In genomic region chr2:94776036-94776435, GRCh38 we compare ENCODE assay signal across 37 cellular contexts.
"Had no signal": no experiment of that assay in that cellular context is flagged by ENCODE, and none has a peak within 500 bp of the region (broad histone marks: within the 10 kb centered on the region; RNA-seq: fewer than 3 reads in every experiment).

No MANE protein-coding gene starts in this region.

- H3K4me1 ChIP-seq: adrenal gland, body of pancreas, breast epithelium had no signal

- DNase-seq: activated B cell treated with CpG ODN at 0.5 μM for 24 hours; activated CD4-positive, alpha-beta memory T cell treated with anti-CD3 and anti-CD28 coated beads for 36 hours; activated CD4-positive, alpha-beta T cell treated with anti-CD3 and anti-CD28 coated beads for 4 hours; activated CD4-positive, alpha-beta T cell treated with anti-CD3 and anti-CD28 coated beads, Interleukin-2, amount 10 ng/mL, durations not matched to agents 24 days and 14 days; activated CD4-positive, alpha-beta T cell treated with anti-CD3 and anti-CD28 coated beads, Interleukin-2, amount 50 U/mL, for 1 hour; activated CD4-positive, alpha-beta T cell treated with anti-CD3 and anti-CD28 coated beads, Interleukin-2, amount 50 U/mL, for 4 hours; activated CD4-positive, CD25-positive, alpha-beta regulatory T cell treated with anti-CD3 and anti-CD28 coated beads, Interleukin-2, amount 50 U/mL, for 72 hours; activated CD8-positive, alpha-beta memory T cell treated with anti-CD3 and anti-CD28 coated beads, Interleukin-2, amount 50 U/mL, for 4 hours; activated CD8-positive, alpha-beta T cell treated with anti-CD3 and anti-CD28 coated beads for 36 hours; activated effector memory CD4-positive, alpha-beta T cell treated with anti-CD3 and anti-CD28 coated beads, Interleukin-2, amount 50 U/mL, for 16 hours; activated gamma-delta T cell treated with Interleukin-2 at 50 U/mL for 16 hours; activated naive CD4-positive, alpha-beta T cell; activated naive CD4-positive, alpha-beta T cell treated with anti-CD3 and anti-CD28 coated beads for 36 hours; activated naive CD4-positive, alpha-beta T cell treated with anti-CD3 and anti-CD28 coated beads, Interleukin-2, amount 50 U/mL, for 16 hours; activated naive CD8-positive, alpha-beta T cell treated with anti-CD3 and anti-CD28 coated beads for 36 hours; activated T-cell treated with anti-CD3 and anti-CD28 coated beads for 4 hours; activated T-cell treated with anti-CD3 and anti-CD28 coated beads, Interleukin-2, amount 50 U/mL, for 1 hour; activated T-cell treated with anti-CD3 and anti-CD28 coated beads, Interleukin-2, amount 50 U/mL, for 4 hours; activated T-cell treated with anti-CD3 and anti-CD28 coated beads, Interleukin-2, amount 50 U/mL, for 72 hours; adrenal gland; amniotic stem cell; aorta; body of pancreas; brain microvascular endothelial cell; caudate nucleus; cerebellar nuclear complex; T-helper 1 cell; T-helper 2 cell; T-helper 9 cell had no signal

- H3K9me3 Mint-ChIP-seq: activated B cell treated with CpG ODN at 0.5 μM for 24 hours; activated CD4-positive, alpha-beta memory T cell treated with anti-CD3 and anti-CD28 coated beads for 36 hours; activated CD4-positive, alpha-beta T cell treated with anti-CD3 and anti-CD28 coated beads, Interleukin-2, amount 10 ng/mL, durations not matched to agents 24 days and 14 days; activated CD8-positive, alpha-beta T cell treated with anti-CD3 and anti-CD28 coated beads for 36 hours; activated naive CD4-positive, alpha-beta T cell treated with anti-CD3 and anti-CD28 coated beads for 36 hours; activated naive CD4-positive, alpha-beta T cell treated with anti-CD3 and anti-CD28 coated beads, Interleukin-2, amount 50 U/mL, for 72 hours; activated naive CD8-positive, alpha-beta T cell treated with anti-CD3 and anti-CD28 coated beads for 36 hours; activated T-cell treated with anti-CD3 and anti-CD28 coated beads, Interleukin-2, amount 50 U/mL, for 4 hours; activated T-cell treated with anti-CD3 and anti-CD28 coated beads, Interleukin-2, amount 50 U/mL, for 72 hours; activated T-helper 1 cell treated with anti-CD3 and anti-CD28 coated beads, Interleukin-12 subunit alpha, Interleukin-12 subunit beta, Interleukin-2, Interleukin-4 antibody, amounts not matched to agents 30 ng/mL and 10 ng/mL and 1 ng/mL, durations not matched to agents 14 hours and 24 hours and 36 hours; T-helper 1 cell treated with Interleukin-12 subunit alpha and Interleukin-12 subunit beta and Interleukin-4 antibody, amounts not matched to agents 30 μg/mL and 1 μg/mL, for 36 hours; T-helper 2 cell treated with Interferon-gamma antibody and Interleukin-4, amounts not matched to agents 5 μg/mL and 100 μg/mL, for 36 hours had no signal

- H3K36me3 ChIP-seq: adrenal gland, brain microvascular endothelial cell, breast epithelium had no signal

- H3K36me3 Mint-ChIP-seq: activated CD4-positive, alpha-beta memory T cell treated with anti-CD3 and anti-CD28 coated beads for 36 hours; activated naive CD4-positive, alpha-beta T cell treated with anti-CD3 and anti-CD28 coated beads, Interleukin-2, amount 50 U/mL, for 72 hours; activated naive CD8-positive, alpha-beta T cell treated with anti-CD3 and anti-CD28 coated beads for 36 hours had no signal

- H3K4me3 Mint-ChIP-seq: activated B cell treated with CpG ODN at 0.5 μM for 24 hours; activated CD4-positive, alpha-beta memory T cell treated with anti-CD3 and anti-CD28 coated beads for 36 hours; activated CD4-positive, alpha-beta T cell treated with anti-CD3 and anti-CD28 coated beads, Interleukin-2, amount 10 ng/mL, durations not matched to agents 24 days and 14 days; activated CD8-positive, alpha-beta T cell treated with anti-CD3 and anti-CD28 coated beads for 36 hours; activated naive CD4-positive, alpha-beta T cell treated with anti-CD3 and anti-CD28 coated beads for 36 hours; activated naive CD8-positive, alpha-beta T cell treated with anti-CD3 and anti-CD28 coated beads for 36 hours; activated T-cell treated with anti-CD3 and anti-CD28 coated beads, Interleukin-2, amount 50 U/mL, for 4 hours; activated T-cell treated with anti-CD3 and anti-CD28 coated beads, Interleukin-2, amount 50 U/mL, for 72 hours; activated T-helper 1 cell treated with anti-CD3 and anti-CD28 coated beads, Interleukin-12 subunit alpha, Interleukin-12 subunit beta, Interleukin-2, Interleukin-4 antibody, amounts not matched to agents 30 ng/mL and 10 ng/mL and 1 ng/mL, durations not matched to agents 14 hours and 24 hours and 36 hours; activated T-helper 17 cell treated with anti-CD3 and anti-CD28 coated beads, Interleukin-2, amount 50 U/mL, for 72 hours; central memory CD8-positive, alpha-beta T cell; T-helper 1 cell treated with Interleukin-12 subunit alpha and Interleukin-12 subunit beta and Interleukin-4 antibody, amounts not matched to agents 30 μg/mL and 1 μg/mL, for 36 hours; T-helper 2 cell treated with Interferon-gamma antibody and Interleukin-4, amounts not matched to agents 5 μg/mL and 100 μg/mL, for 36 hours had no signal

- H3K4me3 ChIP-seq: adrenal gland, body of pancreas, breast epithelium had no signal

- H3K9me3 ChIP-seq: adrenal gland, body of pancreas, breast epithelium had no signal

- ATAC-seq: activated CD8-positive, alpha-beta T cell treated with anti-CD3 and anti-CD28 coated beads for 36 hours; activated naive CD4-positive, alpha-beta T cell treated with anti-CD3 and anti-CD28 coated beads, Interleukin-2, amount 50 U/mL, for 72 hours; activated T-cell treated with anti-CD3 and anti-CD28 coated beads, Interleukin-2, amount 50 U/mL, for 4 hours; activated T-cell treated with anti-CD3 and anti-CD28 coated beads, Interleukin-2, amount 50 U/mL, for 72 hours; activated T-helper 17 cell treated with anti-CD3 and anti-CD28 coated beads, Interleukin-2, amount 50 U/mL, for 72 hours; body of pancreas had no signal

- H3K27ac ChIP-seq: adrenal gland, body of pancreas, brain microvascular endothelial cell, breast epithelium, VCaP had no signal

- H3K27me3 ChIP-seq: adrenal gland, body of pancreas, brain microvascular endothelial cell, breast epithelium had no signal

- H3K27ac Mint-ChIP-seq: activated B cell treated with CpG ODN at 0.5 μM for 24 hours; activated CD4-positive, alpha-beta memory T cell treated with anti-CD3 and anti-CD28 coated beads for 36 hours; activated CD4-positive, alpha-beta T cell treated with anti-CD3 and anti-CD28 coated beads, Interleukin-2, amount 10 ng/mL, durations not matched to agents 24 days and 14 days; activated CD8-positive, alpha-beta T cell treated with anti-CD3 and anti-CD28 coated beads for 36 hours; activated naive CD4-positive, alpha-beta T cell treated with anti-CD3 and anti-CD28 coated beads for 36 hours; activated naive CD4-positive, alpha-beta T cell treated with anti-CD3 and anti-CD28 coated beads, Interleukin-2, amount 50 U/mL, for 72 hours; activated naive CD8-positive, alpha-beta T cell treated with anti-CD3 and anti-CD28 coated beads for 36 hours; activated T-cell treated with anti-CD3 and anti-CD28 coated beads, Interleukin-2, amount 50 U/mL, for 72 hours; activated T-helper 1 cell treated with anti-CD3 and anti-CD28 coated beads, Interleukin-12 subunit alpha, Interleukin-12 subunit beta, Interleukin-2, Interleukin-4 antibody, amounts not matched to agents 30 ng/mL and 10 ng/mL and 1 ng/mL, durations not matched to agents 14 hours and 24 hours and 36 hours; activated T-helper 17 cell treated with anti-CD3 and anti-CD28 coated beads, Interleukin-2, amount 50 U/mL, for 72 hours; T-helper 1 cell treated with Interleukin-12 subunit alpha and Interleukin-12 subunit beta and Interleukin-4 antibody, amounts not matched to agents 30 μg/mL and 1 μg/mL, for 36 hours; T-helper 2 cell treated with Interferon-gamma antibody and Interleukin-4, amounts not matched to agents 5 μg/mL and 100 μg/mL, for 36 hours had no signal

- H3K27me3 Mint-ChIP-seq: activated B cell treated with CpG ODN at 0.5 μM for 24 hours; activated CD4-positive, alpha-beta memory T cell treated with anti-CD3 and anti-CD28 coated beads for 36 hours had no signal

- H3K4me1 Mint-ChIP-seq: activated B cell treated with CpG ODN at 0.5 μM for 24 hours; activated CD4-positive, alpha-beta T cell treated with anti-CD3 and anti-CD28 coated beads, Interleukin-2, amount 10 ng/mL, durations not matched to agents 24 days and 14 days; activated naive CD8-positive, alpha-beta T cell treated with anti-CD3 and anti-CD28 coated beads for 36 hours; activated T-helper 17 cell treated with anti-CD3 and anti-CD28 coated beads, Interleukin-2, amount 50 U/mL, for 72 hours; central memory CD8-positive, alpha-beta T cell had no signal
